Comparison of ENCODE assay signal across 8 cellular contexts in the genomic region with DNA sequence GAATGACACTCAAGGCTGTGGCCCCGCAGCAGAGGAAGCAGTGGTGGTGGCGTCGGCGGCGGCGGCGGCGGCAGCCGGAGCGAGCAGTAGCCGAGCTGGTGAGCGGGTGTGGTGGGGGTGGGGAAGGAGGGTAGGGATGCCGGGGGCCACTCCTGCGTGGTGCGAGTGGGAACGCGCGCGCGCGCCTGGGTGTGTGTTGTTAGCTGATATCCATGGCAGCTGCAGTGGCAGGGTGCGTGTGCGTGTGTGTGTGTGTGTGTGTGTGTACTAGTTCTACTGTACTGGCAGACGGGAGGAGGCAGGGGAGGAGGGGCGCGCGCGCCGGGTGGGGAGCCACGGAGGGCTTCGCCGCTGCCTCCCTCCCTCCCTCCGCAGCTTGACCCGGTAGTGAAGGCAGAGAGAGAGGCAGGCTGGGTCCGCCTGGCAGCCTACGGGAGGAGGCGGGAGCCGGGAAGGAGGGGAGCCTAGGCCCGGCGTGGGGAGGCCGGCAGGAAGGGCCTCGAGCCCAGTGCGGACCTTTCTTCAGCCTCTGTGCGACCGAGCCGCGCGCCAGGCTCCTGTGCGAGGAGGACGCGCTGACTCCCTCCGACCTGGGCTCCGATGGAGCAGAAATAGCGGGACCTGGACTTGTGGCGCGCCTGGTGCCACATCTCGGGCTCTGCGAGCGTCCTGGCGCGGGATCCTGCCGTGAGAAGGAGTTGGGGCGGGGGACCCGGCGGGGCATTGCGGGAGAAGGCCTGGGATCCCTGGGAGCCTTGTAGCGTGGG.
A peak's percentile ranks its signal among the peaks of the same experiment; 100 is the strongest.
DNase-seq lines count a peak whose midpoint lies in the region; ATAC-seq lines count a peak whose summit lies in the region.

TSS of gene MAGI2 (minus strand) at position 110 of the 767 bp plus-strand sequence. CDS start 347 bp downstream, outside the sequence.

- no peak for ATAC-seq in HG03097 (IDR thresholded peaks at IDR 0.05; ENCODE audit: low FRiP score, unreplicated experiment)

- peak; percentile 79 for DNase-seq in DMS 273 (lab: John Stamatoyannopoulos, UW; ENCODE audit: unreplicated experiment)
- peak; percentile 85 for DNase-seq in NCI-H2227 treated with DMSO at 0.1 percent for 48 hours (lab: John Stamatoyannopoulos, UW)
- DNase-seq in cerebellar cortex (ENCODE audit: low spot score): peak; percentile 77
- DNase-seq in iPS-NIHi11 (ENCODE audit: low spot score): peak; percentile 57
- peak; percentile 95 for DNase-seq in retina
- DNase-seq in NCI-H128 (lab: John Stamatoyannopoulos, UW; ENCODE audit: unreplicated experiment): no peak
- no peak for DNase-seq in NCI-H1105 (lab: John Stamatoyannopoulos, UW)

Comparison
In these comparisons a context has a peak if more than half of its experiments do, and no peak if none do; other contexts are left out.
1. DNase-seq: peak in DMS 273 (single experiment), NCI-H2227 treated with DMSO at 0.1 percent for 48 hours (single experiment), cerebellar cortex (single experiment), iPS-NIHi11 (single experiment) and retina (single experiment); none in NCI-H128 (single experiment) and NCI-H1105 (single experiment).